Comparison of ENCODE assay signal across 23 cellular contexts in genomic region chr5:59065551-59065950, GRCh38.
DNase-seq lines count a peak whose midpoint lies in the region; ATAC-seq and TF ChIP-seq lines count a peak whose summit lies in the region.
"Had no signal": no experiment of that assay in that cellular context is flagged by ENCODE, and none has a peak within 500 bp of the region (broad histone marks: within the 10 kb centered on the region; RNA-seq: fewer than 3 reads in every experiment).

No MANE protein-coding gene starts in this region.

- POLR2A ChIA-PET in MCF 10A (lab: Yijun Ruan, JAX), result interaction anchor here (0.7 kb wide), 1 partner anchor 67 kb away, joined by 3 read pairs; no protein-coding TSS in a partner anchor

- no peak overlapping the region for H3K9ac ChIP-seq in adipocyte (ENCODE audit: low read length)

- H3K36me3 ChIP-seq in breast epithelium (no peaks in the 10 kb centered on the region), adipocyte (ENCODE audit: control insufficient read depth, insufficient read depth, low read length, severe bottlenecking) (no peaks in the 10 kb centered on the region), body of pancreas (replicated peaks in 1 of 2; ENCODE audit: insufficient read depth in 1 of 2, low read depth in 2 of 2) (no peaks in the 10 kb centered on the region)
- H3K36me3 ChIP-seq: cardiac muscle cell had no signal

- no peak overlapping the region for H3K4me3 ChIP-seq in breast epithelium
- H3K4me3 ChIP-seq in adipocyte (ENCODE audit: low read length), result no peak overlapping the region
- H3K4me3 ChIP-seq in fibroblast of villous mesenchyme (ENCODE audit: low read depth, low read length), result no peak overlapping the region
- H3K4me3 ChIP-seq in body of pancreas, result no peak overlapping the region
- H3K4me3 ChIP-seq: cardiac muscle cell had no signal

- no peaks in the 10 kb centered on the region for H3K9me3 ChIP-seq in breast epithelium
- no peaks in the 10 kb centered on the region for H3K9me3 ChIP-seq in adipocyte (ENCODE audit: control insufficient read depth, low read length)
- H3K9me3 ChIP-seq in body of pancreas, result no peaks in the 10 kb centered on the region

- CTCF ChIA-PET in MCF 10A (lab: Yijun Ruan, JAX), result no interaction called here

- H3K27me3 ChIP-seq in breast epithelium, result no peaks in the 10 kb centered on the region
- H3K27me3 ChIP-seq in adipocyte (replicated peaks; ENCODE audit: control insufficient read depth, insufficient read depth, low read length), result no peaks in the 10 kb centered on the region
- no peaks in the 10 kb centered on the region for H3K27me3 ChIP-seq in body of pancreas
- H3K27me3 ChIP-seq: cardiac muscle cell had no signal

- intact Hi-C loops in MCF 10A (cut with micrococcal nuclease), result no loop called here
- intact Hi-C loops in breast epithelium (cut with DNase I; ENCODE audit: low total_unique reads), result no loop called here
- intact Hi-C loops in body of pancreas (cut with DNase I), result no loop called here

- TF ChIP-seq CTCF in MCF 10A (IDR thresholded peaks at IDR 0.05; ENCODE audit: unreplicated experiment) (no peak), breast epithelium (IDR thresholded peaks at IDR 0.05) (no peak), fibroblast of villous mesenchyme (IDR thresholded peaks at IDR 0.05; ENCODE audit: insufficient read depth, low read depth, low read length) (no peak), body of pancreas (IDR thresholded peaks at IDR 0.05) (no peak)

- TF ChIP-seq POLR2A in breast epithelium (IDR thresholded peaks at IDR 0.05) (no peak), body of pancreas (IDR thresholded peaks at IDR 0.05) (no peak)

- H3K27ac ChIP-seq in breast epithelium, result no peak overlapping the region
- no peak overlapping the region for H3K27ac ChIP-seq in body of pancreas
- H3K27ac ChIP-seq: cardiac muscle cell, epithelial cell of prostate had no signal

- peak overlapping the region; percentile 57 for H3K27ac Mint-ChIP-seq in MCF 10A (ENCODE audit: low read depth, unreplicated experiment)
- H3K27ac Mint-ChIP-seq: IgD-negative memory B cell, mesothelial cell of epicardium, type B pancreatic cell had no signal

- peaks cover 55% of the 10 kb centered on the region for H3K4me1 Mint-ChIP-seq in MCF 10A (ENCODE audit: insufficient read depth, unreplicated experiment)
- H3K4me1 Mint-ChIP-seq: IgD-negative memory B cell had no signal

- no peak for ATAC-seq in body of pancreas
- ATAC-seq: left lobe of liver had no signal

- 97 to 100% methylated on average over 1 of the region's 1 CpG for WGBS in body of pancreas, 2 donors

- DNase-seq in MCF 10A (ENCODE audit: unreplicated experiment) (peak; percentile 53), breast epithelium (ENCODE audit: low spot score in 2 of 2) (no peak), adipocyte (ENCODE audit: low read depth) (peak; percentile 46), fibroblast of villous mesenchyme (ENCODE audit: low read depth) (peak; percentile 35), body of pancreas (no peak), hepatic stellate cell (ENCODE audit: low spot score) (no peak), NCI-H2227 treated with DMSO at 0.1 percent for 48 hours (lab: John Stamatoyannopoulos, UW) (no peak)
- no peak for DNase-seq in stimulated activated CD8-positive, alpha-beta memory T cell treated with anti-CD3 and anti-CD28 coated beads, Interleukin-4, amount 100 ng/mL, for 48 hours
- DNase-seq: 8988T; activated CD4-positive, alpha-beta T cell treated with anti-CD3 and anti-CD28 coated beads for 48 hours; C1 segment of cervical spinal cord; NCI-H1694 treated with DMSO at 0.1 percent for 48 hours; NCI-H774; posterior cingulate gyrus; SHP77; stimulated activated CD4-positive, alpha-beta T cell treated with anti-CD3 and anti-CD28 coated beads, Interleukin-4, amount 100 ng/mL, for 4 hours had no signal

- peaks cover 5% of the 10 kb centered on the region for H3K36me3 Mint-ChIP-seq in MCF 10A (ENCODE audit: insufficient read depth, unreplicated experiment)
- H3K36me3 Mint-ChIP-seq: mesothelial cell of epicardium had no signal

- no peak overlapping the region for H3K4me3 Mint-ChIP-seq in MCF 10A (ENCODE audit: unreplicated experiment)
- H3K4me3 Mint-ChIP-seq: IgD-negative memory B cell, mesothelial cell of epicardium, nephron, type B pancreatic cell had no signal

- no TSS peak for BruUV-seq in MCF 10A (replicated peaks; lab: Mats Ljungman, UMichigan)

- H3K27me3 Mint-ChIP-seq in MCF 10A (ENCODE audit: insufficient read depth, unreplicated experiment), result no peaks in the 10 kb centered on the region
- H3K27me3 Mint-ChIP-seq: IgD-negative memory B cell had no signal

- H3K9me3 Mint-ChIP-seq in MCF 10A (ENCODE audit: unreplicated experiment), result peaks cover 8% of the 10 kb centered on the region
- H3K9me3 Mint-ChIP-seq: IgD-negative memory B cell, nephron had no signal

- no peaks in the 10 kb centered on the region for H3K4me1 ChIP-seq in breast epithelium
- peaks cover 51% of the 10 kb centered on the region for H3K4me1 ChIP-seq in adipocyte (ENCODE audit: control insufficient read depth, insufficient read depth, low read length)
- peaks cover 14% of the 10 kb centered on the region for H3K4me1 ChIP-seq in body of pancreas

Comparison
In these comparisons a context has a peak if more than half of its experiments do, and no peak if none do; other contexts are left out.
1. DNase-seq: peak in MCF 10A (single experiment), adipocyte (single experiment) and fibroblast of villous mesenchyme (single experiment); none in breast epithelium (0 of 2), stimulated activated CD8-positive, alpha-beta memory T cell treated with anti-CD3 and anti-CD28 coated beads, Interleukin-4, amount 100 ng/mL, for 48 hours (single experiment), body of pancreas (0 of 4), hepatic stellate cell (single experiment) and NCI-H2227 treated with DMSO at 0.1 percent for 48 hours (single experiment).